2 cellular contexts compared by ENCODE assay signal in genomic region chr7:100575206-100575631, GRCh38.
A peak's percentile ranks its signal among the peaks of the same experiment; 100 is the strongest.
TF ChIP-seq lines count a peak whose summit lies in the region.

No MANE protein-coding gene starts in this region.

TF ChIP-seq in K562, 482 proteins besides CTCF, POLR2A, EP300 and RAD21 (continues in another document):
- TF ChIP-seq MCM7 (IDR thresholded peaks at IDR 0.05) = no peak
- TF ChIP-seq SNRNP70 (optimal IDR thresholded peaks at IDR 0.05; ENCODE audit: low read depth, low read length) = no peak
- no peak for TF ChIP-seq ZNF407 (IDR thresholded peaks at IDR 0.05; ENCODE audit: low read depth)
- TF ChIP-seq RNF2 (IDR thresholded peaks at IDR 0.05) = no peak
- TF ChIP-seq, protein P1, sequence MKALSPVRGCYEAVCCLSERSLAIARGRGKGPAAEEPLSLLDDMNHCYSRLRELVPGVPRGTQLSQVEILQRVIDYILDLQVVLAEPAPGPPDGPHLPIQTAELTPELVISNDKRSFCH (CRISPR knock-in tag; IDR thresholded peaks at IDR 0.05) = no peak
- TF ChIP-seq, protein P1 (tag; IDR thresholded peaks at IDR 0.05) = no peak
- TF ChIP-seq PRMT5 (CRISPR knock-in tag; IDR thresholded peaks at IDR 0.05) = no peak
- TF ChIP-seq CREB3L1 (IDR thresholded peaks at IDR 0.05; ENCODE audit: borderline replicate concordance, low read depth) = no peak
- TF ChIP-seq POLR2G (IDR thresholded peaks at IDR 0.05; ENCODE audit: low read depth, low read length) = 0 out of 2 replicates have a peak, but pooled peaks have one; percentile 41
- no peak for TF ChIP-seq KLF10 (CRISPR knock-in tag; IDR thresholded peaks at IDR 0.05)
- TF ChIP-seq ZNF133 (CRISPR knock-in tag; IDR thresholded peaks at IDR 0.05) = no peak
- TF ChIP-seq PTTG1 (tag; IDR thresholded peaks at IDR 0.05; ENCODE audit: low read depth) = no peak
- TF ChIP-seq, protein P2, sequence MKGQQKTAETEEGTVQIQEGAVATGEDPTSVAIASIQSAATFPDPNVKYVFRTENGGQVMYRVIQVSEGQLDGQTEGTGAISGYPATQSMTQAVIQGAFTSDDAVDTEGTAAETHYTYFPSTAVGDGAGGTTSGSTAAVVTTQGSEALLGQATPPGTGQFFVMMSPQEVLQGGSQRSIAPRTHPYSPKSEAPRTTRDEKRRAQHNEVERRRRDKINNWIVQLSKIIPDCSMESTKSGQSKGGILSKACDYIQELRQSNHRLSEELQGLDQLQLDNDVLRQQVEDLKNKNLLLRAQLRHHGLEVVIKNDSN (CRISPR knock-in tag; IDR thresholded peaks at IDR 0.05) = peak; percentile 85
- TF ChIP-seq ZNF79 (CRISPR knock-in tag; IDR thresholded peaks at IDR 0.05; ENCODE audit: low read depth) = no peak
- no peak for TF ChIP-seq NRF1 (conservative IDR thresholded peaks at IDR 0.05 in 1 of 2, IDR thresholded peaks at IDR 0.05 in 1 of 2)
- TF ChIP-seq ZFP91 (CRISPR knock-in tag; IDR thresholded peaks at IDR 0.05) = no peak

TF ChIP-seq in liver, 16 proteins besides CTCF, POLR2A, EP300 and RAD21:
- TF ChIP-seq HNF4A (conservative IDR thresholded peaks at IDR 0.05) (peak in 1 of 2 donors; percentile 75), YY1 (IDR thresholded peaks at IDR 0.05) (peak; percentile 70), SP1 (IDR thresholded peaks at IDR 0.05) (peak; percentile 50), FOXA1 (IDR thresholded peaks at IDR 0.05) (no peak), HNF4G (IDR thresholded peaks at IDR 0.05) (no peak), RXRA (IDR thresholded peaks at IDR 0.05) (peak; percentile 54 to 92), FOXA2 (IDR thresholded peaks at IDR 0.05) (no peak)
- TF ChIP-seq, protein P3, sequence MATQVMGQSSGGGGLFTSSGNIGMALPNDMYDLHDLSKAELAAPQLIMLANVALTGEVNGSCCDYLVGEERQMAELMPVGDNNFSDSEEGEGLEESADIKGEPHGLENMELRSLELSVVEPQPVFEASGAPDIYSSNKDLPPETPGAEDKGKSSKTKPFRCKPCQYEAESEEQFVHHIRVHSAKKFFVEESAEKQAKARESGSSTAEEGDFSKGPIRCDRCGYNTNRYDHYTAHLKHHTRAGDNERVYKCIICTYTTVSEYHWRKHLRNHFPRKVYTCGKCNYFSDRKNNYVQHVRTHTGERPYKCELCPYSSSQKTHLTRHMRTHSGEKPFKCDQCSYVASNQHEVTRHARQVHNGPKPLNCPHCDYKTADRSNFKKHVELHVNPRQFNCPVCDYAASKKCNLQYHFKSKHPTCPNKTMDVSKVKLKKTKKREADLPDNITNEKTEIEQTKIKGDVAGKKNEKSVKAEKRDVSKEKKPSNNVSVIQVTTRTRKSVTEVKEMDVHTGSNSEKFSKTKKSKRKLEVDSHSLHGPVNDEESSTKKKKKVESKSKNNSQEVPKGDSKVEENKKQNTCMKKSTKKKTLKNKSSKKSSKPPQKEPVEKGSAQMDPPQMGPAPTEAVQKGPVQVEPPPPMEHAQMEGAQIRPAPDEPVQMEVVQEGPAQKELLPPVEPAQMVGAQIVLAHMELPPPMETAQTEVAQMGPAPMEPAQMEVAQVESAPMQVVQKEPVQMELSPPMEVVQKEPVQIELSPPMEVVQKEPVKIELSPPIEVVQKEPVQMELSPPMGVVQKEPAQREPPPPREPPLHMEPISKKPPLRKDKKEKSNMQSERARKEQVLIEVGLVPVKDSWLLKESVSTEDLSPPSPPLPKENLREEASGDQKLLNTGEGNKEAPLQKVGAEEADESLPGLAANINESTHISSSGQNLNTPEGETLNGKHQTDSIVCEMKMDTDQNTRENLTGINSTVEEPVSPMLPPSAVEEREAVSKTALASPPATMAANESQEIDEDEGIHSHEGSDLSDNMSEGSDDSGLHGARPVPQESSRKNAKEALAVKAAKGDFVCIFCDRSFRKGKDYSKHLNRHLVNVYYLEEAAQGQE (IDR thresholded peaks at IDR 0.05) = no peak
- TF ChIP-seq, protein P4, sequence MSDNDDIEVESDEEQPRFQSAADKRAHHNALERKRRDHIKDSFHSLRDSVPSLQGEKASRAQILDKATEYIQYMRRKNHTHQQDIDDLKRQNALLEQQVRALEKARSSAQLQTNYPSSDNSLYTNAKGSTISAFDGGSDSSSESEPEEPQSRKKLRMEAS (IDR thresholded peaks at IDR 0.05) = no peak
